8 cellular contexts compared by ENCODE assay signal in genomic region chr9:131590907-131591844, GRCh38. TPM values are rescaled to one million over a fixed set of nuclear protein-coding genes. Genes with fewer than 3 reads are reported as not detected.
DNase-seq lines count a peak whose midpoint lies in the region; ATAC-seq and TF ChIP-seq lines count a peak whose summit lies in the region.

No MANE protein-coding gene starts in this region.

- no TSS peak for BruUV-seq in MCF 10A (replicated peaks; lab: Mats Ljungman, UMichigan)

- DNase-seq in AG09319 (ENCODE audit: extremely low read depth, low read depth): peak; percentile 43
- DNase-seq in NCI-H2171 (lab: John Stamatoyannopoulos, UW): peak; percentile 56
- DNase-seq in WTC11 (ENCODE audit: low spot score): peak; percentile 83
- DNase-seq in MCF 10A (ENCODE audit: unreplicated experiment): peak; percentile 77
- peak; percentile 74 for DNase-seq in iris pigment epithelial cell (ENCODE audit: low read depth)
- peak; percentile 48 to 66 for DNase-seq in stimulated activated CD4-positive, alpha-beta T cell treated with anti-CD3 and anti-CD28 coated beads, Interleukin-1b, Interleukin-23, amount 100 ng/mL, for 1 hour (ENCODE audit: low read depth in 2 of 2)

- CTCF ChIA-PET in WTC11 (lab: Charles Lee) (interaction anchor here (0.5 to 2.1 kb wide), 39 partner anchors 10 to 738 kb away, joined by 3 to 34 read pairs (median 4); partner anchors contain the start of gene RAPGEF1), MCF 10A (lab: Yijun Ruan, JAX) (interaction anchor here (0.6 to 9.4 kb wide), 30 partner anchors 11 to 944 kb away, joined by 3 to 151 read pairs (median 3); partner anchors contain the start of gene RAPGEF1)

- intact Hi-C loops in MCF 10A (cut with micrococcal nuclease): loop anchor here (1.0 to 5.0 kb wide), 3 partner anchors 41 to 156 kb away; partner anchors contain the start of gene RAPGEF1

- H3K27ac Mint-ChIP-seq in WTC11: no peak overlapping the region
- no peak overlapping the region for H3K27ac Mint-ChIP-seq in MCF 10A (ENCODE audit: low read depth, unreplicated experiment)

- no peaks in the 10 kb centered on the region for H3K27me3 Mint-ChIP-seq in WTC11 (ENCODE audit: low read depth)
- H3K27me3 Mint-ChIP-seq in MCF 10A (ENCODE audit: insufficient read depth, unreplicated experiment): no peaks in the 10 kb centered on the region

- H3K9me3 Mint-ChIP-seq in WTC11 (no peaks in the 10 kb centered on the region), MCF 10A (ENCODE audit: unreplicated experiment) (no peaks in the 10 kb centered on the region)

- H3K4me3 Mint-ChIP-seq in WTC11 (no peak overlapping the region), MCF 10A (ENCODE audit: unreplicated experiment) (no peak overlapping the region)

- H3K36me3 Mint-ChIP-seq in WTC11 (peaks cover 10% of the 10 kb centered on the region; the same call in 1 of the 2 replicates), MCF 10A (ENCODE audit: insufficient read depth, unreplicated experiment) (peaks cover 7% of the 10 kb centered on the region)

- H3K4me1 Mint-ChIP-seq in WTC11 (no peaks in the 10 kb centered on the region), MCF 10A (ENCODE audit: insufficient read depth, unreplicated experiment) (peaks cover 4% of the 10 kb centered on the region)

- peak; percentile 53 for ATAC-seq in GM21723 (IDR thresholded peaks at IDR 0.05; ENCODE audit: unreplicated experiment)
- peak; percentile 94 for ATAC-seq in WTC11
- no peak for ATAC-seq in HG03095 (IDR thresholded peaks at IDR 0.05; ENCODE audit: unreplicated experiment)

- POLR2A ChIA-PET in WTC11 (lab: Charles Lee): no interaction called here
- POLR2A ChIA-PET in MCF 10A (lab: Yijun Ruan, JAX): interaction anchor here (0.6 to 2.2 kb wide), 4 partner anchors 18 to 155 kb away, joined by 3 to 6 read pairs (median 4); no protein-coding TSS in a partner anchor

- TF ChIP-seq CTCF in AG09319 (IDR thresholded peaks at IDR 0.05; ENCODE audit: low read depth, low read length): peak; percentile 85
- peak; percentile 61 for TF ChIP-seq CTCF in WTC11 (IDR thresholded peaks at IDR 0.05)
- peak; percentile 80 for TF ChIP-seq CTCF in MCF 10A (IDR thresholded peaks at IDR 0.05; ENCODE audit: unreplicated experiment)

TF ChIP-seq in WTC11, 78 proteins besides CTCF, POLR2A, EP300 and RAD21:
- TF ChIP-seq GABPB1 (CRISPR knock-in tag; IDR thresholded peaks at IDR 0.05) (peak; percentile 28; the same call in 1 of the 2 replicates), PREB (CRISPR knock-in tag; IDR thresholded peaks at IDR 0.05; ENCODE audit: borderline replicate concordance) (no peak), USF1 (CRISPR knock-in tag; IDR thresholded peaks at IDR 0.05) (peak; percentile 31; the same call in 1 of the 2 replicates), USF2 (CRISPR knock-in tag; IDR thresholded peaks at IDR 0.05) (peak; percentile 41; the same call in 1 of the 2 replicates), ZNF423 (CRISPR knock-in tag; IDR thresholded peaks at IDR 0.05) (no peak), KAT7 (CRISPR knock-in tag; IDR thresholded peaks at IDR 0.05; ENCODE audit: borderline replicate concordance) (no peak), ZSCAN18 (CRISPR knock-in tag; IDR thresholded peaks at IDR 0.05) (no peak)

RNA-seq across cellular contexts. Expression of gene PRRT1B, which starts 45.9 kb away (rescaled TPM):
- total RNA-seq in WTC11 (2021) (0.48 to 1.2 TPM (median 0.78 TPM) in 3 replicates), MCF 10A (2022) (not detected in 2 replicates)
